In genomic region chr6:28447512-28447906, GRCh38 we compare ENCODE assay signal across 9 cellular contexts. TPM values are rescaled to one million over a fixed set of nuclear protein-coding genes. Genes with fewer than 3 reads are reported as not detected.
DNase-seq lines count a peak whose midpoint lies in the region; TF ChIP-seq lines count a peak whose summit lies in the region.
"Not testable (repeated sequence)": the region's sequence is repeated elsewhere in the genome, so short reads cannot be mapped to it uniquely, and the experiment has no call there.
"Had no signal": no experiment of that assay in that cellular context is flagged by ENCODE, and none has a peak within 500 bp of the region (broad histone marks: within the 10 kb centered on the region; RNA-seq: fewer than 3 reads in every experiment).

No MANE protein-coding gene starts in this region.

- H3K9ac ChIP-seq in mesendoderm (ENCODE audit: low read length) = peak overlapping the region; percentile 83
- not testable (repeated sequence) for H3K9ac ChIP-seq in parathyroid adenoma

- POLR2A ChIA-PET in HEK293 (lab: Yijun Ruan, JAX) = interaction anchor here (0.6 to 1.4 kb wide), 3 partner anchors 27 to 114 kb away, joined by 3 to 8 read pairs (median 3); no protein-coding TSS in a partner anchor

- H2AK5ac ChIP-seq in mesendoderm (ENCODE audit: low read length) = not testable (repeated sequence)

- H3K36me3 ChIP-seq in ACC112 (ENCODE audit: insufficient read depth, low read length); HEK293 (ENCODE audit: control insufficient read depth in 2 of 2, insufficient read depth in 1 of 2, low read length in 2 of 2); mesendoderm (ENCODE audit: control insufficient read depth, insufficient read depth, low read length); parathyroid adenoma (ENCODE audit: control insufficient read depth, insufficient read depth, low read length): not testable (repeated sequence)

- not testable (repeated sequence) for H3K27ac ChIP-seq in ACC112 (ENCODE audit: low read depth, low read length); mesendoderm (ENCODE audit: low read depth, low read length); parathyroid adenoma
- peak overlapping the region; percentile 32; the same call in 1 of the 2 replicates for H3K27ac ChIP-seq in HEK293 (ENCODE audit: extremely low read depth, low read depth, low read length)

- H3K4me3 ChIP-seq in ACC112 (ENCODE audit: low read depth, low read length) = peak overlapping the region; percentile 76
- H3K4me3 ChIP-seq in HEK293 (ENCODE audit: low read depth, low read length) = peak overlapping the region; percentile 71
- H3K4me3 ChIP-seq in choroid plexus epithelial cell (ENCODE audit: low read depth, low read length) = peak overlapping the region; percentile 66
- H3K4me3 ChIP-seq in mesendoderm (ENCODE audit: low read length); parathyroid adenoma (ENCODE audit: low read depth, low read length): not testable (repeated sequence)

- H3K23ac ChIP-seq in mesendoderm (ENCODE audit: low read length) = not testable (repeated sequence)

- peak overlapping the region; percentile 65 for H3K4me2 ChIP-seq in mesendoderm (ENCODE audit: low read length)
- H3K4me2 ChIP-seq in parathyroid adenoma (ENCODE audit: low read length) = not testable (repeated sequence)

- not testable (repeated sequence) for TF ChIP-seq CTCF in HEK293 (tag by site-specific recombination; IDR thresholded peaks at IDR 0.05); choroid plexus epithelial cell (conservative IDR thresholded peaks at IDR 0.05; ENCODE audit: low read depth, low read length); glutamatergic neuron (IDR thresholded peaks at IDR 0.05; ENCODE audit: partially characterized antibody, unreplicated experiment); parathyroid adenoma (IDR thresholded peaks at IDR 0.05)

- H3K79me1 ChIP-seq in mesendoderm (ENCODE audit: low read length) = not testable (repeated sequence)

- H3K56ac ChIP-seq in mesendoderm (ENCODE audit: low read length) = peak overlapping the region; percentile 93

- not testable (repeated sequence) for H4K8ac ChIP-seq in mesendoderm (ENCODE audit: low read depth, low read length)

- not testable (repeated sequence) for H3K79me2 ChIP-seq in ACC112 (ENCODE audit: control insufficient read depth, insufficient read depth, low read length, unreplicated experiment); mesendoderm (ENCODE audit: control insufficient read depth, insufficient read depth, low read length); parathyroid adenoma

- H4K5ac ChIP-seq in mesendoderm (ENCODE audit: low read length) = not testable (repeated sequence)

- not testable (repeated sequence) for H3K18ac ChIP-seq in mesendoderm (ENCODE audit: low read length)

- not testable (repeated sequence) for H2BK120ac ChIP-seq in mesendoderm (ENCODE audit: low read depth, low read length)

- DNase-seq in choroid plexus epithelial cell (ENCODE audit: low read depth); glutamatergic neuron; mesendoderm: not testable (repeated sequence)

- H3K27me3 Mint-ChIP-seq in T-helper 1 cell treated with Interleukin-12 subunit alpha and Interleukin-12 subunit beta and Interleukin-4 antibody, amounts not matched to agents 30 μg/mL and 1 μg/mL, for 36 hours (ENCODE audit: low read depth) = peaks cover 44% of the 10 kb centered on the region
- H3K27me3 Mint-ChIP-seq in activated naive CD4-positive, alpha-beta T cell treated with anti-CD3 and anti-CD28 coated beads, Interleukin-2, amount 50 U/mL, for 24 hours = peaks cover 16% of the 10 kb centered on the region
- H3K27me3 Mint-ChIP-seq in glutamatergic neuron (ENCODE audit: unreplicated experiment) = not testable (repeated sequence)

- not testable (repeated sequence) for H2BK5ac ChIP-seq in mesendoderm (ENCODE audit: low read length)

- H3K4me1 Mint-ChIP-seq in T-helper 1 cell treated with Interleukin-12 subunit alpha and Interleukin-12 subunit beta and Interleukin-4 antibody, amounts not matched to agents 30 μg/mL and 1 μg/mL, for 36 hours (ENCODE audit: low read depth) = peaks cover 28% of the 10 kb centered on the region
- peaks cover 42% of the 10 kb centered on the region for H3K4me1 Mint-ChIP-seq in activated naive CD4-positive, alpha-beta T cell treated with anti-CD3 and anti-CD28 coated beads, Interleukin-2, amount 50 U/mL, for 24 hours
- not testable (repeated sequence) for H3K4me1 Mint-ChIP-seq in glutamatergic neuron (ENCODE audit: low read depth, unreplicated experiment)

- not testable (repeated sequence) for H3K27ac Mint-ChIP-seq in T-helper 1 cell treated with Interleukin-12 subunit alpha and Interleukin-12 subunit beta and Interleukin-4 antibody, amounts not matched to agents 30 μg/mL and 1 μg/mL, for 36 hours; activated naive CD4-positive, alpha-beta T cell treated with anti-CD3 and anti-CD28 coated beads, Interleukin-2, amount 50 U/mL, for 24 hours; glutamatergic neuron (ENCODE audit: unreplicated experiment)

- H2BK15ac ChIP-seq in mesendoderm (replicated peaks; ENCODE audit: low read depth) = not testable (repeated sequence)

- H3K9me3 ChIP-seq in HEK293 (ENCODE audit: control insufficient read depth, insufficient read depth, low read depth, low read length); parathyroid adenoma (ENCODE audit: control insufficient read depth, low read length): not testable (repeated sequence)

- H3K9me3 Mint-ChIP-seq in T-helper 1 cell treated with Interleukin-12 subunit alpha and Interleukin-12 subunit beta and Interleukin-4 antibody, amounts not matched to agents 30 μg/mL and 1 μg/mL, for 36 hours = peaks cover 26% of the 10 kb centered on the region
- H3K9me3 Mint-ChIP-seq in activated naive CD4-positive, alpha-beta T cell treated with anti-CD3 and anti-CD28 coated beads, Interleukin-2, amount 50 U/mL, for 24 hours; glutamatergic neuron (ENCODE audit: unreplicated experiment): not testable (repeated sequence)

- H3K36me3 Mint-ChIP-seq in T-helper 1 cell treated with Interleukin-12 subunit alpha and Interleukin-12 subunit beta and Interleukin-4 antibody, amounts not matched to agents 30 μg/mL and 1 μg/mL, for 36 hours (ENCODE audit: low read depth) = peaks cover 20% of the 10 kb centered on the region
- not testable (repeated sequence) for H3K36me3 Mint-ChIP-seq in activated naive CD4-positive, alpha-beta T cell treated with anti-CD3 and anti-CD28 coated beads, Interleukin-2, amount 50 U/mL, for 24 hours; glutamatergic neuron (ENCODE audit: unreplicated experiment)

- CTCF ChIA-PET in HEK293 (lab: Yijun Ruan, JAX) = interaction anchor here (0.9 to 1.9 kb wide), 3 partner anchors 92 to 95 kb away, joined by 4 to 5 read pairs (median 4); no protein-coding TSS in a partner anchor

- peaks cover 12% of the 10 kb centered on the region for H3K27me3 ChIP-seq in ACC112 (ENCODE audit: insufficient read depth, low read length)
- H3K27me3 ChIP-seq in mesendoderm (ENCODE audit: insufficient read depth, low read length, poor library complexity); parathyroid adenoma (ENCODE audit: control insufficient read depth, insufficient read depth, low read length): not testable (repeated sequence)

- peak overlapping the region; percentile 76 for H3K4me3 Mint-ChIP-seq in T-helper 1 cell treated with Interleukin-12 subunit alpha and Interleukin-12 subunit beta and Interleukin-4 antibody, amounts not matched to agents 30 μg/mL and 1 μg/mL, for 36 hours
- H3K4me3 Mint-ChIP-seq in activated naive CD4-positive, alpha-beta T cell treated with anti-CD3 and anti-CD28 coated beads, Interleukin-2, amount 50 U/mL, for 24 hours = peak overlapping the region; percentile 74
- peak overlapping the region; percentile 87 for H3K4me3 Mint-ChIP-seq in glutamatergic neuron (ENCODE audit: unreplicated experiment)

- H3K4me1 ChIP-seq in ACC112 (ENCODE audit: control insufficient read depth, insufficient read depth, low read length, unreplicated experiment); HEK293 (ENCODE audit: control insufficient read depth, insufficient read depth, low read length); mesendoderm (ENCODE audit: control insufficient read depth, low read depth, low read length); parathyroid adenoma: not testable (repeated sequence)

- peak overlapping the region; percentile 70 for H2AFZ ChIP-seq in ACC112 (ENCODE audit: low read length, unreplicated experiment)
- H2AFZ ChIP-seq in parathyroid adenoma = peak overlapping the region; percentile 65

- H3K4ac ChIP-seq in mesendoderm (ENCODE audit: low read depth, low read length) = not testable (repeated sequence)

RNA-seq across cellular contexts. Expression of gene ZSCAN23, which starts 4.2 kb away (rescaled TPM):
- 18.2 TPM for total RNA-seq in glutamatergic neuron (ENCODE audit: unreplicated experiment)
- polyA plus RNA-seq in mesendoderm (2013, experiment 1 of 2) = 0.65 TPM
- polyA plus RNA-seq in mesendoderm (2013, experiment 2 of 2) = 0.76 TPM
- polyA plus RNA-seq: CD14-positive monocyte had no signal

RNA-seq across cellular contexts. Expression of gene ZSCAN12, which starts 48.0 kb away (rescaled TPM):
- total RNA-seq in glutamatergic neuron (ENCODE audit: unreplicated experiment) = 16.7 TPM
- polyA plus RNA-seq in mesendoderm (2013, experiment 1 of 2) = 3.7 TPM
- polyA plus RNA-seq in mesendoderm (2013, experiment 2 of 2) = 3.7 TPM
